Comparison of ENCODE assay signal across 1 cellular context in the genomic region with DNA sequence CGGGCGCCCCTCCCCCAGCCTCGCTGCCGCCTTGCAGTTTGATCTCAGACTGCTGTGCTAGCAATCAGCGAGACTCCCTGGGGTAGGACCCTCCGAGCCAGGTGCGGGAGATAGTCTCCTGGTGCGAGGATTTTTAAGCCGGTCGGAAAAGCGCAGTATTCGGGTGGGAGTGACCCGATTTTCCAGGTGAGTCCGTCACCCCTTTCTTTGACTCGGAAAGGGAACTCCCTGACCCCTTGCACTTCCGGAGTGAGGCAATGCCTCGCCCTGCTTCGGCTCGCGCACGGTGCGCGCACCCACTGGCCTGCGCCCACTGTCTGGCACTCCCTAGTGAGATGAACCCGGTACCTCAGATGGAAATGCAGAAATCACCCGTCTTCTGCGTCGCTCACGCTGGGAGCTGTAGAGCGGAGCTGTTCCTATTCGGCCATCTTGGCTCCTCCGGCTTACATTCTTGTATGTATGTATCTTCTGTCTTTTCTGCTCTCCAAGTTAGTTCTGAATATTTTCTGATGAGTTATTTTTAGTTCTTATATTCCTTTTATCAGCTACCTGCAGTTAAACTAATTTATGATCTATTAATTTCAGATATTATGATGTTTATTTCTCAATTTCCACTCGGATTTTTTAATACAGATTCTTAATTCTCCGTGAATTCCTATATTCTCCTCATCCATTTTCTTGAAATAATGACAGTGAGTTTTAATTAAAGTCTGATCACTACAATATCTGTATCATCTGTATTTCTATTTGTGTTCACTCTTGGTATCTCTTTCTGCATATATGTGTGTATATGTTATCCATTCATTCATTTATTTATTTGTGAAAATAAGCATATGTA.
TF ChIP-seq lines count a peak whose summit lies in the region.
"Not testable (repeated sequence)": the region's sequence is repeated elsewhere in the genome, so short reads cannot be mapped to it uniquely, and the experiment has no call there.

No MANE protein-coding gene starts in this region.

TF ChIP-seq in K562, 482 proteins besides CTCF, POLR2A, EP300 and RAD21 (continued from another document):
- TF ChIP-seq NFRKB (IDR thresholded peaks at IDR 0.05; ENCODE audit: low read depth): peak; percentile 97
- peak; percentile 83; the same call in 1 of the 2 replicates for TF ChIP-seq PHF21A (IDR thresholded peaks at IDR 0.05; ENCODE audit: borderline replicate concordance, low read depth)
- peak; percentile 68 for TF ChIP-seq ZBTB8A (IDR thresholded peaks at IDR 0.05; ENCODE audit: partially characterized antibody)
- 0 out of 2 replicates have a peak, but pooled peaks have one; percentile 9 for TF ChIP-seq XRCC3 (IDR thresholded peaks at IDR 0.05)
- TF ChIP-seq HNRNPLL (IDR thresholded peaks at IDR 0.05; ENCODE audit: low read depth, low read length, poor library complexity, severe bottlenecking): peak; percentile 74
- peak; percentile 73 for TF ChIP-seq SOX6 (IDR thresholded peaks at IDR 0.05)
- TF ChIP-seq RBFOX2 (IDR thresholded peaks at IDR 0.05; ENCODE audit: low read depth, low read length): peak; percentile 67; the same call in 1 of the 2 replicates
- peak; percentile 60 for TF ChIP-seq E2F3 (CRISPR knock-in tag; IDR thresholded peaks at IDR 0.05)
- TF ChIP-seq TARDBP (IDR thresholded peaks at IDR 0.05): peak; percentile 89
- peak; percentile 56 for TF ChIP-seq DPF2 (IDR thresholded peaks at IDR 0.05)
- peak; percentile 67; the same call in 1 of the 2 replicates for TF ChIP-seq ELF4 (CRISPR knock-in tag; IDR thresholded peaks at IDR 0.05)
- TF ChIP-seq GABPA (tag; conservative IDR thresholded peaks at IDR 0.05; ENCODE audit: low read depth): peak; percentile 91
- TF ChIP-seq NCOA2 (IDR thresholded peaks at IDR 0.05; ENCODE audit: partially characterized antibody in 2 of 2): peak in 1 of 2 experiments; percentile 27
- TF ChIP-seq, protein P1, sequence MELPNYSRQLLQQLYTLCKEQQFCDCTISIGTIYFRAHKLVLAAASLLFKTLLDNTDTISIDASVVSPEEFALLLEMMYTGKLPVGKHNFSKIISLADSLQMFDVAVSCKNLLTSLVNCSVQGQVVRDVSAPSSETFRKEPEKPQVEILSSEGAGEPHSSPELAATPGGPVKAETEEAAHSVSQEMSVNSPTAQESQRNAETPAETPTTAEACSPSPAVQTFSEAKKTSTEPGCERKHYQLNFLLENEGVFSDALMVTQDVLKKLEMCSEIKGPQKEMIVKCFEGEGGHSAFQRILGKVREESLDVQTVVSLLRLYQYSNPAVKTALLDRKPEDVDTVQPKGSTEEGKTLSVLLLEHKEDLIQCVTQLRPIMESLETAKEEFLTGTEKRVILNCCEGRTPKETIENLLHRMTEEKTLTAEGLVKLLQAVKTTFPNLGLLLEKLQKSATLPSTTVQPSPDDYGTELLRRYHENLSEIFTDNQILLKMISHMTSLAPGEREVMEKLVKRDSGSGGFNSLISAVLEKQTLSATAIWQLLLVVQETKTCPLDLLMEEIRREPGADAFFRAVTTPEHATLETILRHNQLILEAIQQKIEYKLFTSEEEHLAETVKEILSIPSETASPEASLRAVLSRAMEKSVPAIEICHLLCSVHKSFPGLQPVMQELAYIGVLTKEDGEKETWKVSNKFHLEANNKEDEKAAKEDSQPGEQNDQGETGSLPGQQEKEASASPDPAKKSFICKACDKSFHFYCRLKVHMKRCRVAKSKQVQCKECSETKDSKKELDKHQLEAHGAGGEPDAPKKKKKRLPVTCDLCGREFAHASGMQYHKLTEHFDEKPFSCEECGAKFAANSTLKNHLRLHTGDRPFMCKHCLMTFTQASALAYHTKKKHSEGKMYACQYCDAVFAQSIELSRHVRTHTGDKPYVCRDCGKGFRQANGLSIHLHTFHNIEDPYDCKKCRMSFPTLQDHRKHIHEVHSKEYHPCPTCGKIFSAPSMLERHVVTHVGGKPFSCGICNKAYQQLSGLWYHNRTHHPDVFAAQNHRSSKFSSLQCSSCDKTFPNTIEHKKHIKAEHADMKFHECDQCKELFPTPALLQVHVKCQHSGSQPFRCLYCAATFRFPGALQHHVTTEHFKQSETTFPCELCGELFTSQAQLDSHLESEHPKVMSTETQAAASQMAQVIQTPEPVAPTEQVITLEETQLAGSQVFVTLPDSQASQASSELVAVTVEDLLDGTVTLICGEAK (IDR thresholded peaks at IDR 0.05): peak; percentile 94
- TF ChIP-seq, protein P1 (CRISPR knock-in tag; IDR thresholded peaks at IDR 0.05): not testable (repeated sequence)
- TF ChIP-seq, protein P2, sequence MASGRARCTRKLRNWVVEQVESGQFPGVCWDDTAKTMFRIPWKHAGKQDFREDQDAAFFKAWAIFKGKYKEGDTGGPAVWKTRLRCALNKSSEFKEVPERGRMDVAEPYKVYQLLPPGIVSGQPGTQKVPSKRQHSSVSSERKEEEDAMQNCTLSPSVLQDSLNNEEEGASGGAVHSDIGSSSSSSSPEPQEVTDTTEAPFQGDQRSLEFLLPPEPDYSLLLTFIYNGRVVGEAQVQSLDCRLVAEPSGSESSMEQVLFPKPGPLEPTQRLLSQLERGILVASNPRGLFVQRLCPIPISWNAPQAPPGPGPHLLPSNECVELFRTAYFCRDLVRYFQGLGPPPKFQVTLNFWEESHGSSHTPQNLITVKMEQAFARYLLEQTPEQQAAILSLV (tag; IDR thresholded peaks at IDR 0.05): peak; percentile 72
- TF ChIP-seq, protein P3, sequence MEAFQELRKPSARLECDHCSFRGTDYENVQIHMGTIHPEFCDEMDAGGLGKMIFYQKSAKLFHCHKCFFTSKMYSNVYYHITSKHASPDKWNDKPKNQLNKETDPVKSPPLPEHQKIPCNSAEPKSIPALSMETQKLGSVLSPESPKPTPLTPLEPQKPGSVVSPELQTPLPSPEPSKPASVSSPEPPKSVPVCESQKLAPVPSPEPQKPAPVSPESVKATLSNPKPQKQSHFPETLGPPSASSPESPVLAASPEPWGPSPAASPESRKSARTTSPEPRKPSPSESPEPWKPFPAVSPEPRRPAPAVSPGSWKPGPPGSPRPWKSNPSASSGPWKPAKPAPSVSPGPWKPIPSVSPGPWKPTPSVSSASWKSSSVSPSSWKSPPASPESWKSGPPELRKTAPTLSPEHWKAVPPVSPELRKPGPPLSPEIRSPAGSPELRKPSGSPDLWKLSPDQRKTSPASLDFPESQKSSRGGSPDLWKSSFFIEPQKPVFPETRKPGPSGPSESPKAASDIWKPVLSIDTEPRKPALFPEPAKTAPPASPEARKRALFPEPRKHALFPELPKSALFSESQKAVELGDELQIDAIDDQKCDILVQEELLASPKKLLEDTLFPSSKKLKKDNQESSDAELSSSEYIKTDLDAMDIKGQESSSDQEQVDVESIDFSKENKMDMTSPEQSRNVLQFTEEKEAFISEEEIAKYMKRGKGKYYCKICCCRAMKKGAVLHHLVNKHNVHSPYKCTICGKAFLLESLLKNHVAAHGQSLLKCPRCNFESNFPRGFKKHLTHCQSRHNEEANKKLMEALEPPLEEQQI (IDR thresholded peaks at IDR 0.05): peak; percentile 45; the same call in 1 of the 2 replicates
- TF ChIP-seq LEF1 (IDR thresholded peaks at IDR 0.05): peak; percentile 82
- TF ChIP-seq MTA2 (IDR thresholded peaks at IDR 0.05; ENCODE audit: low read depth): 0 out of 2 replicates have a peak, but pooled peaks have one; percentile 26
- TF ChIP-seq ZEB2 (IDR thresholded peaks at IDR 0.05): peak; percentile 79
- 0 out of 4 replicates have a peak, but pooled peaks of 1 of the 2 experiments have one; percentile 25 for TF ChIP-seq MLLT1 (IDR thresholded peaks at IDR 0.05)
- TF ChIP-seq HDAC1 (IDR thresholded peaks at IDR 0.05): peak in 1 of 2 experiments; percentile 62; a peak in 3 of 4 replicates
- TF ChIP-seq CBFA2T2 (conservative IDR thresholded peaks at IDR 0.05): peak; percentile 8; the same call in 1 of the 2 replicates
- TF ChIP-seq RNF2 (IDR thresholded peaks at IDR 0.05): peak; percentile 37; the same call in 1 of the 2 replicates
- TF ChIP-seq KDM1A (IDR thresholded peaks at IDR 0.05): peak in 1 of 2 experiments; percentile 24; a peak in 1 of 4 replicates
- peak; percentile 29 for TF ChIP-seq KDM5B (IDR thresholded peaks at IDR 0.05; ENCODE audit: insufficient replicate concordance, low read depth, low read length)
